8 cellular contexts compared by ENCODE assay signal in genomic region chr4:98658287-98659105, GRCh38. TPM values are rescaled to one million over a fixed set of nuclear protein-coding genes. Genes with fewer than 3 reads are reported as not detected.
A peak's percentile ranks its signal among the peaks of the same experiment; 100 is the strongest.
DNase-seq lines count a peak whose midpoint lies in the region; ATAC-seq and TF ChIP-seq lines count a peak whose summit lies in the region.

Gene TSPAN5 (minus strand): TSS chr4:98658611.

- no peaks in the 10 kb centered on the region for H4K20me1 ChIP-seq in PC-3 (ENCODE audit: low read length)

- H3K4me3 ChIP-seq in CD4-positive, alpha-beta memory T cell (ENCODE audit: low read length in 2 of 2) = peak within 1 kb of the TSS; percentile 95 to 99
- H3K4me3 ChIP-seq in PC-3 (ENCODE audit: low read length) (peak within 1 kb of the TSS; percentile 86), muscle layer of colon (ENCODE audit: low read depth in 1 of 2, low read length in 2 of 2) (peak within 1 kb of the TSS; percentile 78 to 86)

- H3K4me3 Mint-ChIP-seq in CD4-positive, alpha-beta memory T cell = peak within 1 kb of the TSS; percentile 91 to 100 (median 96)
- H3K4me3 Mint-ChIP-seq in activated T-cell treated with anti-CD3 and anti-CD28 coated beads, Interleukin-2, amount 50 U/mL, for 4 hours = peak within 1 kb of the TSS; percentile 95

- DNase-seq in CD4-positive, alpha-beta memory T cell = peak; percentile 77 to 83 (median 80)
- peak; percentile 79 for DNase-seq in PC-3
- DNase-seq in activated T-cell treated with anti-CD3 and anti-CD28 coated beads, Interleukin-2, amount 50 U/mL, for 4 hours = peak; percentile 82
- peak; percentile 86 for DNase-seq in stimulated activated CD8-positive, alpha-beta memory T cell treated with anti-CD3 and anti-CD28 coated beads, Interleukin-4, amount 100 ng/mL, for 48 hours

- H3K9me3 ChIP-seq in CD4-positive, alpha-beta memory T cell (ENCODE audit: control insufficient read depth in 1 of 2, low read length in 2 of 2) = no peaks in the 10 kb centered on the region
- H3K9me3 ChIP-seq in PC-3 (ENCODE audit: low read length) = no peaks in the 10 kb centered on the region
- no peaks in the 10 kb centered on the region for H3K9me3 ChIP-seq in muscle layer of colon (ENCODE audit: low read length)

- peak within 1 kb of the TSS; percentile 60 for H3K27ac ChIP-seq in CD4-positive, alpha-beta memory T cell (ENCODE audit: low read depth, low read length)
- peak within 1 kb of the TSS; percentile 99 for H3K27ac ChIP-seq in PC-3 (ENCODE audit: low read length)
- peak within 1 kb of the TSS; percentile 73 for H3K27ac ChIP-seq in muscle layer of colon (ENCODE audit: low read depth, low read length)

- no peaks in the 10 kb centered on the region for H3K27me3 ChIP-seq in CD4-positive, alpha-beta memory T cell (ENCODE audit: insufficient read depth, low read length)
- H3K27me3 ChIP-seq in PC-3 (ENCODE audit: low read length) (no peaks in the 10 kb centered on the region), muscle layer of colon (ENCODE audit: control insufficient read depth in 1 of 2, insufficient read depth in 2 of 2, low read length in 2 of 2) (no peaks in the 10 kb centered on the region)

- H3K9me3 Mint-ChIP-seq in CD4-positive, alpha-beta memory T cell = no peaks in the 10 kb centered on the region
- H3K9me3 Mint-ChIP-seq in activated T-cell treated with anti-CD3 and anti-CD28 coated beads, Interleukin-2, amount 50 U/mL, for 4 hours = no peaks in the 10 kb centered on the region

- peaks cover 55 to 91% (median 74%) of the 10 kb centered on the region in 4 donors for H3K4me1 Mint-ChIP-seq in CD4-positive, alpha-beta memory T cell
- H3K4me1 Mint-ChIP-seq in activated T-cell treated with anti-CD3 and anti-CD28 coated beads, Interleukin-2, amount 50 U/mL, for 4 hours (ENCODE audit: low read depth) = peaks cover 74% of the 10 kb centered on the region

- no peak for TF ChIP-seq CTCF in PC-3 (conservative IDR thresholded peaks at IDR 0.05; ENCODE audit: low read depth, low read length)

- H3K27ac Mint-ChIP-seq in CD4-positive, alpha-beta memory T cell = peak within 1 kb of the TSS; percentile 59 to 96 (median 92)

- ATAC-seq in GM19455 (IDR thresholded peaks at IDR 0.05; ENCODE audit: unreplicated experiment) (peak; percentile 82), HG03565 (IDR thresholded peaks at IDR 0.05; ENCODE audit: unreplicated experiment) (peak; percentile 41), PC-3 (peak; percentile 54), esophagus mucosa (peak; percentile 83)
- peak; percentile 68 to 73 for ATAC-seq in activated T-cell treated with anti-CD3 and anti-CD28 coated beads, Interleukin-2, amount 50 U/mL, for 4 hours

- peak within 1 kb of the TSS; percentile 97 for H3K4me2 ChIP-seq in PC-3 (ENCODE audit: low read length)

- intact Hi-C loops in CD4-positive, alpha-beta memory T cell (cut with micrococcal nuclease) = loop anchor here (1.0 to 10.0 kb wide), 9 partner anchors 15 to 516 kb away; partner anchors contain the start of genes EIF4E, METAP1, RAP1GDS1 and STPG2
- intact Hi-C loops in PC-3 (cut with micrococcal nuclease) = loop anchor here (5.0 to 10.0 kb wide), 5 partner anchors 86 to 514 kb away; partner anchors contain the start of genes EIF4E and STPG2

- peaks cover 82% of the 10 kb centered on the region for H3K4me1 ChIP-seq in CD4-positive, alpha-beta memory T cell (ENCODE audit: insufficient read depth, low read length)
- peaks cover 61% of the 10 kb centered on the region for H3K4me1 ChIP-seq in PC-3 (ENCODE audit: insufficient read depth, low read length)
- H3K4me1 ChIP-seq in muscle layer of colon (ENCODE audit: insufficient read depth, low read length) = peaks cover 17% of the 10 kb centered on the region

- peaks cover 51% of the 10 kb centered on the region for H3K79me2 ChIP-seq in PC-3 (ENCODE audit: low read length)

- no TSS peak for BruUV-seq in PC-3 (replicated peaks; lab: Mats Ljungman, UMichigan)

- H3K9ac ChIP-seq in PC-3 (ENCODE audit: low read length) (peak within 1 kb of the TSS; percentile 91), muscle layer of colon (ENCODE audit: low read length) (peak within 1 kb of the TSS; percentile 49)

- H3F3A ChIP-seq in PC-3 (ENCODE audit: low read length, unreplicated experiment) = peaks cover 9% of the 10 kb centered on the region

- POLR2A ChIA-PET in CD4-positive, alpha-beta memory T cell (lab: Charles Lee; ENCODE audit: partially characterized antibody) = interaction anchor here (0.7 to 3.7 kb wide), 21 partner anchors 12 to 397 kb away, joined by 3 to 27 read pairs (median 6); partner anchors contain the start of genes EIF4E, METAP1 and RAP1GDS1
- POLR2A ChIA-PET in PC-3 (lab: Charles Lee; ENCODE audit: unreplicated experiment) = interaction anchor here (0.5 to 0.7 kb wide), 2 partner anchors 62 to 189 kb away, joined by 3 to 8 read pairs; no protein-coding TSS in a partner anchor

- CTCF ChIA-PET in CD4-positive, alpha-beta memory T cell (lab: Charles Lee; ENCODE audit: partially characterized antibody) = interaction anchor here (0.8 to 2.5 kb wide), 8 partner anchors 10 to 398 kb away, joined by 3 to 9 read pairs (median 3); partner anchors contain the start of gene METAP1
- CTCF ChIA-PET in PC-3 (lab: Charles Lee) = interaction anchor here (0.7 to 1.8 kb wide), 2 partner anchors 191 to 196 kb away, joined by 3 to 6 read pairs; no protein-coding TSS in a partner anchor

- H3K27me3 Mint-ChIP-seq in CD4-positive, alpha-beta memory T cell = no peaks in the 10 kb centered on the region
- H3K27me3 Mint-ChIP-seq in activated T-cell treated with anti-CD3 and anti-CD28 coated beads, Interleukin-2, amount 50 U/mL, for 4 hours (ENCODE audit: low read depth) = no peaks in the 10 kb centered on the region

- no peaks in the 10 kb centered on the region for H3K9me2 ChIP-seq in PC-3 (replicated peaks; ENCODE audit: low read length)

- peak within 1 kb of the TSS; percentile 24 for H2AFZ ChIP-seq in PC-3 (ENCODE audit: low read length)

- peaks cover 0 to 17% of the 10 kb centered on the region in 2 donors for H3K36me3 Mint-ChIP-seq in CD4-positive, alpha-beta memory T cell
- no peaks in the 10 kb centered on the region for H3K36me3 Mint-ChIP-seq in activated T-cell treated with anti-CD3 and anti-CD28 coated beads, Interleukin-2, amount 50 U/mL, for 4 hours (ENCODE audit: insufficient read depth)

- no peaks in the 10 kb centered on the region for H3K36me3 ChIP-seq in CD4-positive, alpha-beta memory T cell (ENCODE audit: insufficient read depth, low read length)
- H3K36me3 ChIP-seq in PC-3 (ENCODE audit: low read depth, low read length) (no peaks in the 10 kb centered on the region), muscle layer of colon (ENCODE audit: insufficient read depth, low read length) (no peaks in the 10 kb centered on the region)

RNA-seq across cellular contexts. Expression of gene TSPAN5, which starts in this region (rescaled TPM):
- total RNA-seq in CD4-positive, alpha-beta memory T cell = 10 to 100 TPM; 16.8 to 17.4 TPM
- polyA plus RNA-seq in CD4-positive, alpha-beta memory T cell = 10 to 100 TPM; 34.0 to 40.4 TPM
- 41.8 and 50.3 TPM in 2 replicates for total RNA-seq in PC-3 (2014; rRNA removed)
- total RNA-seq in activated T-cell treated with anti-CD3 and anti-CD28 coated beads, Interleukin-2, amount 50 U/mL, for 4 hours = 10 to 100 TPM; 22.8 to 26.8 (median 23.8) TPM
- total RNA-seq in esophagus mucosa = 12.9 TPM

Comparison
In these comparisons a context has a peak if more than half of its experiments do, and no peak if none do; other contexts are left out.
1. Peak in every context shown above with its lines: DNase-seq, ATAC-seq, H3K4me3 ChIP-seq and H3K27ac ChIP-seq.